ENCODE assay signal across 7 cellular contexts in the genomic region with DNA sequence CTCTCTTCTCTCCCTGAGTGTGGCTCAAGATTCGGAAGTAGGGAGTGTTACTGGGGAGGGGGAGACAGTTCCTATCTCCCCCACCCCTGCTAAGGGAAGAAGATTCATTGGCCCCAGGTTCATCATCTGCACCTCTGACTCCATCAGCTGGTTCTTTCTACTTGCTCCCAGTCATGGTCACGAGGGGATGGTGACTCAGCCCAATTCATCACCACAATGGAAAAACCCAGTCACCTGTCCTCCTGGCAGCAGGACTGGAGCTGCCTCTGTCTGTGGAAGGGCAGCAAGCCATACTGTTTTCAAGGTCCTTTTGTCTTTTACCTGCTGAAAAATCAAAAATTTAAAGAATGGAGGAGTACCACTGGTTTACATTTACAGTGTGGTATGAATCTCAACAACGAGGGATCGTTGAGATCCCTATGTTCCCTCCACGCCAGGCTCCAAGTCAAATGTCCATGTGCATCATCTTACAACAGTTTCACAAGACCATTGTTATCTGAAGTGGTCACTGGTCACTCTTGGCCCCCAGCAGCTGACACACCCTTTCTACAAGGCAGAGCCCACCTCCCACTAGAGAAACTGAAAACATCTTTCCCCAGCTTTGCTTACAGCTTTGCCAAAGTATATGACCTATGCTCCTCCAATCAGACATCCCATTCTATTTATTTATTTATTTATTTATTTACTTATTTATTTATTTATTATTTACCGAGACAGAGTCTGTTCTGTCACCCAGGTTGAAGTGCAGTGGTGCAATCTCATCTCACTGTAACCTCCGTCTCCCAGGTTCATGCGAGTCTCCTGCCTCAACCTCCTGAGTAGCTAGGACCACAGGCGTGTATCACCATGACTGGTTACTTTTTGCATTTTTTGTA. TPM values are rescaled to one million over a fixed set of nuclear protein-coding genes. Genes with fewer than 3 reads are reported as not detected.
A peak's percentile ranks its signal among the peaks of the same experiment; 100 is the strongest.
DNase-seq lines count a peak whose midpoint lies in the region; ATAC-seq and TF ChIP-seq lines count a peak whose summit lies in the region.

No MANE protein-coding gene starts in this region.

- H3K9me3 Mint-ChIP-seq in T-helper 1 cell treated with Interleukin-12 subunit alpha and Interleukin-12 subunit beta and Interleukin-4 antibody, amounts not matched to agents 30 μg/mL and 1 μg/mL, for 36 hours, result no peaks in the 10 kb centered on the region
- H3K9me3 Mint-ChIP-seq in neural progenitor cell, result no peaks in the 10 kb centered on the region

- TF ChIP-seq CTCF in HEK293 (tag by site-specific recombination; IDR thresholded peaks at IDR 0.05) (no peak), neural progenitor cell (IDR thresholded peaks at IDR 0.05) (no peak)

- no peak overlapping the region for H2AFZ ChIP-seq in neural progenitor cell (replicated peaks)

- H3K4me1 ChIP-seq in HEK293 (ENCODE audit: control insufficient read depth, insufficient read depth, low read length) (peaks cover 3% of the 10 kb centered on the region; the same call in 1 of the 2 replicates), neural progenitor cell (peaks cover 3% of the 10 kb centered on the region)

- CTCF ChIA-PET in HEK293 (lab: Yijun Ruan, JAX), result interaction anchor here (0.6 to 1.6 kb wide), 3 partner anchors 27 to 125 kb away, joined by 3 to 6 read pairs (median 4); no protein-coding TSS in a partner anchor

- H3K27me3 ChIP-seq in neural progenitor cell, result peaks cover 52% of the 10 kb centered on the region

- H3K4me2 ChIP-seq in neural progenitor cell, result no peak overlapping the region

- DNase-seq in epithelial cell of prostate (ENCODE audit: low read depth, low spot score) (peak; percentile 81), NCI-H526 treated with DMSO at 0.1 percent for 48 hours (lab: John Stamatoyannopoulos, UW) (no peak), neural progenitor cell (ENCODE audit: low spot score) (no peak)
- DNase-seq in stimulated activated CD8-positive, alpha-beta memory T cell treated with anti-CD3 and anti-CD28 coated beads, Interleukin-15, amount 100 ng/mL, for 4 hours (ENCODE audit: low read depth in 2 of 2), result peak; percentile 19 to 36

- no peak overlapping the region for H3K9ac ChIP-seq in neural progenitor cell

- no peaks in the 10 kb centered on the region for H3K79me2 ChIP-seq in neural progenitor cell (ENCODE audit: low read depth)

- POLR2A ChIA-PET in HEK293 (lab: Yijun Ruan, JAX), result no interaction called here

- no peak overlapping the region for H3K4me3 Mint-ChIP-seq in T-helper 1 cell treated with Interleukin-12 subunit alpha and Interleukin-12 subunit beta and Interleukin-4 antibody, amounts not matched to agents 30 μg/mL and 1 μg/mL, for 36 hours
- H3K4me3 Mint-ChIP-seq in neural progenitor cell, result no peak overlapping the region

- H3K36me3 ChIP-seq in HEK293 (ENCODE audit: control insufficient read depth in 2 of 2, insufficient read depth in 1 of 2, low read length in 2 of 2), result no peaks in the 10 kb centered on the region
- H3K36me3 ChIP-seq in neural progenitor cell, result no peaks in the 10 kb centered on the region

- H3K9me3 ChIP-seq in HEK293 (ENCODE audit: control insufficient read depth, insufficient read depth, low read depth, low read length) (no peaks in the 10 kb centered on the region), neural progenitor cell (ENCODE audit: low read depth) (no peaks in the 10 kb centered on the region)

- peaks cover 32% of the 10 kb centered on the region for H3K27me3 Mint-ChIP-seq in T-helper 1 cell treated with Interleukin-12 subunit alpha and Interleukin-12 subunit beta and Interleukin-4 antibody, amounts not matched to agents 30 μg/mL and 1 μg/mL, for 36 hours (ENCODE audit: low read depth)
- peaks cover 27% of the 10 kb centered on the region for H3K27me3 Mint-ChIP-seq in neural progenitor cell (ENCODE audit: insufficient read depth, low read depth)

- H3F3A ChIP-seq in neural progenitor cell (ENCODE audit: low read depth), result peaks cover 29% of the 10 kb centered on the region

- peaks cover 9% of the 10 kb centered on the region for H3K4me1 Mint-ChIP-seq in T-helper 1 cell treated with Interleukin-12 subunit alpha and Interleukin-12 subunit beta and Interleukin-4 antibody, amounts not matched to agents 30 μg/mL and 1 μg/mL, for 36 hours (ENCODE audit: low read depth)
- H3K4me1 Mint-ChIP-seq in neural progenitor cell, result peaks cover 14% of the 10 kb centered on the region

- H3K4me3 ChIP-seq in HEK293 (ENCODE audit: low read depth, low read length) (no peak overlapping the region), neural progenitor cell (no peak overlapping the region)

- no peak for ATAC-seq in GM19351 (IDR thresholded peaks at IDR 0.05; ENCODE audit: unreplicated experiment)

- H3K27ac ChIP-seq in HEK293 (ENCODE audit: extremely low read depth, low read depth, low read length), result no peak overlapping the region
- H3K27ac ChIP-seq in epithelial cell of prostate, result peak overlapping the region; percentile 83
- no peak overlapping the region for H3K27ac ChIP-seq in neural progenitor cell

- no peaks in the 10 kb centered on the region for H4K20me1 ChIP-seq in neural progenitor cell (ENCODE audit: low read depth)

- H3K36me3 Mint-ChIP-seq in T-helper 1 cell treated with Interleukin-12 subunit alpha and Interleukin-12 subunit beta and Interleukin-4 antibody, amounts not matched to agents 30 μg/mL and 1 μg/mL, for 36 hours (ENCODE audit: low read depth), result no peaks in the 10 kb centered on the region
- H3K36me3 Mint-ChIP-seq in neural progenitor cell, result no peaks in the 10 kb centered on the region

- H3K27ac Mint-ChIP-seq in T-helper 1 cell treated with Interleukin-12 subunit alpha and Interleukin-12 subunit beta and Interleukin-4 antibody, amounts not matched to agents 30 μg/mL and 1 μg/mL, for 36 hours, result peak overlapping the region; percentile 32
- H3K27ac Mint-ChIP-seq in neural progenitor cell, result no peak overlapping the region

TF ChIP-seq in HEK293, 187 proteins besides CTCF, POLR2A, EP300 and RAD21 (continues in another document):
- peak; percentile 82 for TF ChIP-seq ZNF266 (tag by site-specific recombination; IDR thresholded peaks at IDR 0.05; ENCODE audit: low read depth)
- no peak for TF ChIP-seq ZNF274 (IDR thresholded peaks at IDR 0.05; ENCODE audit: low read length)
- no peak for TF ChIP-seq ZNF274 (tag by site-specific recombination; IDR thresholded peaks at IDR 0.05; ENCODE audit: borderline replicate concordance)
- no peak for TF ChIP-seq ZNF214 (tag by site-specific recombination; IDR thresholded peaks at IDR 0.05; ENCODE audit: borderline replicate concordance)
- TF ChIP-seq MEIS1 (CRISPR knock-in tag; IDR thresholded peaks at IDR 0.05; ENCODE audit: borderline replicate concordance), result no peak
- no peak for TF ChIP-seq ZNF37A (tag by site-specific recombination; IDR thresholded peaks at IDR 0.05)
- TF ChIP-seq, protein P1, sequence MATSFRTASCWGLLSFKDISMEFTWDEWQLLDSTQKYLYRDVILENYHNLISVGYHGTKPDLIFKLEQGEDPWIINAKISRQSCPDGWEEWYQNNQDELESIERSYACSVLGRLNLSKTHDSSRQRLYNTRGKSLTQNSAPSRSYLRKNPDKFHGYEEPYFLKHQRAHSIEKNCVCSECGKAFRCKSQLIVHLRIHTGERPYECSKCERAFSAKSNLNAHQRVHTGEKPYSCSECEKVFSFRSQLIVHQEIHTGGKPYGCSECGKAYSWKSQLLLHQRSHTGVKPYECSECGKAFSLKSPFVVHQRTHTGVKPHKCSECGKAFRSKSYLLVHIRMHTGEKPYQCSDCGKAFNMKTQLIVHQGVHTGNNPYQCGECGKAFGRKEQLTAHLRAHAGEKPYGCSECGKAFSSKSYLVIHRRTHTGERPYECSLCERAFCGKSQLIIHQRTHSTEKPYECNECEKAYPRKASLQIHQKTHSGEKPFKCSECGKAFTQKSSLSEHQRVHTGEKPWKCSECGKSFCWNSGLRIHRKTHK (tag by site-specific recombination; IDR thresholded peaks at IDR 0.05), result no peak
- no peak for TF ChIP-seq ZNF473 (tag by site-specific recombination; IDR thresholded peaks at IDR 0.05)
- 0 out of 2 replicates have a peak, but pooled peaks have one; percentile 22 for TF ChIP-seq ZNF530 (tag by site-specific recombination; IDR thresholded peaks at IDR 0.05; ENCODE audit: low read depth)
- no peak for TF ChIP-seq FEZF1 (tag by site-specific recombination; IDR thresholded peaks at IDR 0.05)
- TF ChIP-seq KLF16 (tag by site-specific recombination; IDR thresholded peaks at IDR 0.05), result no peak
- TF ChIP-seq ZNF610 (tag by site-specific recombination; IDR thresholded peaks at IDR 0.05; ENCODE audit: borderline replicate concordance), result no peak
- no peak for TF ChIP-seq SP3 (tag by site-specific recombination; IDR thresholded peaks at IDR 0.05)
- 0 out of 2 replicates have a peak, but pooled peaks have one; percentile 36 for TF ChIP-seq KLF8 (tag by site-specific recombination; IDR thresholded peaks at IDR 0.05)
- TF ChIP-seq ZNF157 (tag by site-specific recombination; IDR thresholded peaks at IDR 0.05), result no peak
- TF ChIP-seq ZNF555 (tag by site-specific recombination; conservative IDR thresholded peaks at IDR 0.05), result peak; percentile 69
- no peak for TF ChIP-seq ZNF146 (tag by site-specific recombination; IDR thresholded peaks at IDR 0.05)
- TF ChIP-seq ZFP3 (tag by site-specific recombination; IDR thresholded peaks at IDR 0.05; ENCODE audit: low read depth), result no peak
- TF ChIP-seq BCL6B (tag by site-specific recombination; IDR thresholded peaks at IDR 0.05), result no peak
- TF ChIP-seq ZNF366 (tag by site-specific recombination; conservative IDR thresholded peaks at IDR 0.05), result peak; percentile 64
- peak; percentile 21; the same call in 1 of the 2 replicates for TF ChIP-seq GLI2 (tag by site-specific recombination; IDR thresholded peaks at IDR 0.05; ENCODE audit: borderline replicate concordance, low read depth)
- no peak for TF ChIP-seq IKZF3 (tag by site-specific recombination; IDR thresholded peaks at IDR 0.05)
- no peak for TF ChIP-seq SALL2 (tag by site-specific recombination; IDR thresholded peaks at IDR 0.05; ENCODE audit: borderline replicate concordance)
- TF ChIP-seq ZNF544 (tag by site-specific recombination; IDR thresholded peaks at IDR 0.05), result no peak

RNA-seq across cellular contexts. Expression of gene NDRG4, which starts 40.4 kb away (rescaled TPM):
- 14.6 and 18.8 TPM in 2 replicates for total RNA-seq in neural progenitor cell (ENCODE audit: low replicate concordance)

RNA-seq across cellular contexts. Expression of gene SETD6, which starts 55.7 kb away (rescaled TPM):
- 25.0 and 34.8 TPM in 2 replicates for total RNA-seq in neural progenitor cell (ENCODE audit: low replicate concordance)

Comparison
In these comparisons a context has a peak if more than half of its experiments do, and no peak if none do; other contexts are left out.
1. DNase-seq: peak in epithelial cell of prostate (single experiment) and stimulated activated CD8-positive, alpha-beta memory T cell treated with anti-CD3 and anti-CD28 coated beads, Interleukin-15, amount 100 ng/mL, for 4 hours (2 of 2); none in NCI-H526 treated with DMSO at 0.1 percent for 48 hours (single experiment) and neural progenitor cell (single experiment).